ENCODE assay signal across 1 cellular context in the genomic region with DNA sequence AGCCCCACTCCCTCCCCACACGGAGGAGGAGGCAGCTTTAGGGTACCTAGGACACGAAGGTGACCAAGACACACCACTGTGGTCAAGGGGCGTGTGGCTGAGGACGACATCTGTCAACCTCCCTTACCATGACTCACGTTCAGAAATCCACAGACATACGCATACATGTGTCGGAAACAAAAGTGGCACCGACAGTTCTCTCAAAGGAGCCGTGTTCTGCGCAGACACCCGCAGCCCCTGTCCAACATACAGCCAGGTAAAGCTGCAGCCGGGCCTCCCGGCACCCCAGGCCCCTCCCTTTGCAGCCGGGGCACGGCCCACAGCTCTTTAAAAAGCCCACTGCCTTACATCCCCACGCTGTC.
TF ChIP-seq lines count a peak whose summit lies in the region.

No MANE protein-coding gene starts in this region.

TF ChIP-seq in GM23338, 12 proteins besides CTCF, POLR2A, EP300 and RAD21 (continued from another document):
- TF ChIP-seq ZNF462 (CRISPR knock-in tag; IDR thresholded peaks at IDR 0.05) (no peak), ZNF114 (CRISPR knock-in tag; IDR thresholded peaks at IDR 0.05) (no peak), POLR2AphosphoS5 (IDR thresholded peaks at IDR 0.05; ENCODE audit: low read depth) (no peak), ETS1 (IDR thresholded peaks at IDR 0.05) (no peak)
- TF ChIP-seq, protein P1, sequence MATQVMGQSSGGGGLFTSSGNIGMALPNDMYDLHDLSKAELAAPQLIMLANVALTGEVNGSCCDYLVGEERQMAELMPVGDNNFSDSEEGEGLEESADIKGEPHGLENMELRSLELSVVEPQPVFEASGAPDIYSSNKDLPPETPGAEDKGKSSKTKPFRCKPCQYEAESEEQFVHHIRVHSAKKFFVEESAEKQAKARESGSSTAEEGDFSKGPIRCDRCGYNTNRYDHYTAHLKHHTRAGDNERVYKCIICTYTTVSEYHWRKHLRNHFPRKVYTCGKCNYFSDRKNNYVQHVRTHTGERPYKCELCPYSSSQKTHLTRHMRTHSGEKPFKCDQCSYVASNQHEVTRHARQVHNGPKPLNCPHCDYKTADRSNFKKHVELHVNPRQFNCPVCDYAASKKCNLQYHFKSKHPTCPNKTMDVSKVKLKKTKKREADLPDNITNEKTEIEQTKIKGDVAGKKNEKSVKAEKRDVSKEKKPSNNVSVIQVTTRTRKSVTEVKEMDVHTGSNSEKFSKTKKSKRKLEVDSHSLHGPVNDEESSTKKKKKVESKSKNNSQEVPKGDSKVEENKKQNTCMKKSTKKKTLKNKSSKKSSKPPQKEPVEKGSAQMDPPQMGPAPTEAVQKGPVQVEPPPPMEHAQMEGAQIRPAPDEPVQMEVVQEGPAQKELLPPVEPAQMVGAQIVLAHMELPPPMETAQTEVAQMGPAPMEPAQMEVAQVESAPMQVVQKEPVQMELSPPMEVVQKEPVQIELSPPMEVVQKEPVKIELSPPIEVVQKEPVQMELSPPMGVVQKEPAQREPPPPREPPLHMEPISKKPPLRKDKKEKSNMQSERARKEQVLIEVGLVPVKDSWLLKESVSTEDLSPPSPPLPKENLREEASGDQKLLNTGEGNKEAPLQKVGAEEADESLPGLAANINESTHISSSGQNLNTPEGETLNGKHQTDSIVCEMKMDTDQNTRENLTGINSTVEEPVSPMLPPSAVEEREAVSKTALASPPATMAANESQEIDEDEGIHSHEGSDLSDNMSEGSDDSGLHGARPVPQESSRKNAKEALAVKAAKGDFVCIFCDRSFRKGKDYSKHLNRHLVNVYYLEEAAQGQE (IDR thresholded peaks at IDR 0.05; ENCODE audit: unreplicated experiment): no peak
